Comparison of ENCODE assay signal across 27 cellular contexts in the genomic region with DNA sequence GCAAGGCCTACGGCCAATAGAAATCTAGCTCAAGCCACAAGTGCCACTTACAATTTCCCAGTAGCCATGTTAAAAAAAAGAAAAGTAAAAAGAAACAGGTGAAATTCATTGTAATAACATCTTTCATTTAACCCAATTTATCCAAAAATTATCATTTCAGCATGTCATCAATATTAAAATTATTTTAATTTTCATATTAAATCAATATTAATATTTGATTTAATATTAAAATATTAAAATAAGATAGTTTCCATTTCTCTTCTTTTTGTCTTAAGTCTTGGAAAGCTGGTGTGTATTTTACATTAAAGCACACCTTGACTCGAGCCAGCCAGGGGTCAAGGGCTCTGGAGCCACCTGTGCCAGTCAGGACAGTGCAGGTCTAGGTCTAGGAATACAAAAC. TPM values are rescaled to one million over a fixed set of nuclear protein-coding genes. Genes with fewer than 3 reads are reported as not detected.
"Had no signal": no experiment of that assay in that cellular context is flagged by ENCODE, and none has a peak within 500 bp of the region (broad histone marks: within the 10 kb centered on the region; RNA-seq: fewer than 3 reads in every experiment).

No MANE protein-coding gene starts in this region.

- H3K4me1 Mint-ChIP-seq: activated T-helper 17 cell treated with anti-CD3 and anti-CD28 coated beads, Interleukin-2, amount 50 U/mL, for 72 hours had no signal

- H3K4me3 Mint-ChIP-seq: activated CD4-positive, alpha-beta memory T cell treated with anti-CD3 and anti-CD28 coated beads, Interleukin-2, amount 10 ng/mL, durations not matched to agents 7 days and 5 days; activated CD4-positive, alpha-beta T cell treated with anti-CD3 and anti-CD28 coated beads, Interleukin-2, amount 10 ng/mL, durations not matched to agents 7 days and 5 days; activated naive CD8-positive, alpha-beta T cell; activated T-cell treated with anti-CD3 and anti-CD28 coated beads, Interleukin-2, amount 50 U/mL, for 4 hours; activated T-helper 17 cell treated with anti-CD3 and anti-CD28 coated beads, Interleukin-2, amount 50 U/mL, for 72 hours; effector memory CD8-positive, alpha-beta T cell had no signal

- H3K36me3 ChIP-seq: adrenal gland, ascending aorta, brain microvascular endothelial cell, esophagus squamous epithelium had no signal

- H3K4me3 ChIP-seq: adrenal gland, ascending aorta, esophagus squamous epithelium had no signal

- H3K36me3 Mint-ChIP-seq: activated naive CD8-positive, alpha-beta T cell had no signal

- H3K9me3 Mint-ChIP-seq: activated CD4-positive, alpha-beta memory T cell treated with anti-CD3 and anti-CD28 coated beads, Interleukin-2, amount 10 ng/mL, durations not matched to agents 7 days and 5 days; activated CD4-positive, alpha-beta T cell treated with anti-CD3 and anti-CD28 coated beads, Interleukin-2, amount 10 ng/mL, durations not matched to agents 7 days and 5 days; activated T-cell treated with anti-CD3 and anti-CD28 coated beads, Interleukin-2, amount 50 U/mL, for 4 hours; activated T-helper 17 cell treated with anti-CD3 and anti-CD28 coated beads, Interleukin-2, amount 50 U/mL, for 72 hours; effector memory CD8-positive, alpha-beta T cell had no signal

- H3K4me1 ChIP-seq: adrenal gland, ascending aorta had no signal

- FAIRE-seq: colon, endothelial cell of umbilical vein had no signal

- ATAC-seq: activated T-cell treated with anti-CD3 and anti-CD28 coated beads, Interleukin-2, amount 50 U/mL, for 4 hours; activated T-helper 17 cell treated with anti-CD3 and anti-CD28 coated beads, Interleukin-2, amount 50 U/mL, for 72 hours; effector memory CD8-positive, alpha-beta T cell had no signal

- H3K9me3 ChIP-seq: adrenal gland, ascending aorta, esophagus squamous epithelium had no signal

- H3K27ac ChIP-seq: adrenal gland, ascending aorta, brain microvascular endothelial cell, epithelial cell of prostate, esophagus squamous epithelium had no signal

- H3K27ac Mint-ChIP-seq: activated CD4-positive, alpha-beta memory T cell treated with anti-CD3 and anti-CD28 coated beads, Interleukin-2, amount 10 ng/mL, durations not matched to agents 7 days and 5 days; activated CD4-positive, alpha-beta T cell treated with anti-CD3 and anti-CD28 coated beads, Interleukin-2, amount 10 ng/mL, durations not matched to agents 7 days and 5 days; activated naive CD8-positive, alpha-beta T cell; activated T-helper 17 cell treated with anti-CD3 and anti-CD28 coated beads, Interleukin-2, amount 50 U/mL, for 72 hours; effector memory CD8-positive, alpha-beta T cell had no signal

- H3K27me3 ChIP-seq: ascending aorta, brain microvascular endothelial cell had no signal

- DNase-seq: activated CD4-positive, alpha-beta memory T cell treated with anti-CD3 and anti-CD28 coated beads, Interleukin-2, amount 10 ng/mL, durations not matched to agents 7 days and 5 days; activated CD4-positive, alpha-beta T cell treated with anti-CD3 and anti-CD28 coated beads for 1 hour; activated CD4-positive, alpha-beta T cell treated with anti-CD3 and anti-CD28 coated beads for 4 hours; activated CD4-positive, alpha-beta T cell treated with anti-CD3 and anti-CD28 coated beads, Interleukin-2, amount 10 ng/mL, durations not matched to agents 7 days and 5 days; activated CD4-positive, alpha-beta T cell treated with anti-CD3 and anti-CD28 coated beads, Interleukin-2, amount 50 U/mL, for 4 hours; activated effector memory CD4-positive, alpha-beta T cell treated with Interleukin-2 at 50 U/mL for 16 hours; activated gamma-delta T cell treated with Interleukin-2 at 50 U/mL for 16 hours; activated naive CD4-positive, alpha-beta T cell treated with anti-CD3 and anti-CD28 coated beads, Interleukin-2, amount 50 U/mL, for 16 hours; activated naive CD4-positive, alpha-beta T cell treated with Interleukin-2 at 50 U/mL for 16 hours; activated T-cell treated with anti-CD3 and anti-CD28 coated beads, Interleukin-2, amount 50 U/mL, for 4 hours; adrenal gland; brain microvascular endothelial cell; caudate nucleus; cortex of kidney; dermis blood vessel endothelial cell; effector CD4-positive, alpha-beta T cell; effector memory CD8-positive, alpha-beta T cell; esophagus squamous epithelium; foreskin melanocyte; head of caudate nucleus; T-helper 2 cell had no signal

RNA-seq across cellular contexts. Expression of gene C16orf74, which starts 12.7 kb away (rescaled TPM):
- total RNA-seq: ascending aorta had no signal
